In genomic region chr1:44031900-44032817, GRCh38 we compare ENCODE assay signal across 8 cellular contexts. TPM values are rescaled to one million over a fixed set of nuclear protein-coding genes. Genes with fewer than 3 reads are reported as not detected.
A peak's percentile ranks its signal among the peaks of the same experiment; 100 is the strongest.
DNase-seq lines count a peak whose midpoint lies in the region; ATAC-seq and TF ChIP-seq lines count a peak whose summit lies in the region.

No MANE protein-coding gene starts in this region.

- H3K4me3 Mint-ChIP-seq in HFFc6 (peak overlapping the region; percentile 86; the same call in 1 of the 2 replicates), MCF 10A (ENCODE audit: unreplicated experiment) (peak overlapping the region; percentile 80)

- no peak overlapping the region for H3K27ac Mint-ChIP-seq in HFFc6
- no peak overlapping the region for H3K27ac Mint-ChIP-seq in MCF 10A (ENCODE audit: low read depth, unreplicated experiment)

- peaks cover 51% of the 10 kb centered on the region for H3K4me1 Mint-ChIP-seq in HFFc6 (ENCODE audit: low read depth)
- peaks cover 35% of the 10 kb centered on the region for H3K4me1 Mint-ChIP-seq in MCF 10A (ENCODE audit: insufficient read depth, unreplicated experiment)

- no peaks in the 10 kb centered on the region for H3K9me3 ChIP-seq in mesodermal cell (ENCODE audit: control insufficient read depth, low read length)

- CTCF ChIA-PET in MCF 10A (lab: Yijun Ruan, JAX): interaction anchor here (0.7 to 16.5 kb wide), 5 partner anchors 15 to 269 kb away, joined by 3 to 218 read pairs (median 4); no protein-coding TSS in a partner anchor

- POLR2A ChIA-PET in MCF 10A (lab: Yijun Ruan, JAX): interaction anchor here (1.4 to 2.1 kb wide), 3 partner anchors 9 to 269 kb away, joined by 3 to 6 read pairs (median 5); no protein-coding TSS in a partner anchor

- TF ChIP-seq CTCF in 22Rv1 (IDR thresholded peaks at IDR 0.05): no peak
- no peak for TF ChIP-seq CTCF in HFFc6 (IDR thresholded peaks at IDR 0.05)
- TF ChIP-seq CTCF in MCF 10A (IDR thresholded peaks at IDR 0.05; ENCODE audit: unreplicated experiment): no peak

- DNase-seq in HFFc6 (no peak), MCF 10A (ENCODE audit: unreplicated experiment) (no peak), NOMO-1 treated with dmso at 0.1 percent for 144 hours (lab: John Stamatoyannopoulos, UW; ENCODE audit: unreplicated experiment) (no peak), SKM-1 (lab: John Stamatoyannopoulos, UW; ENCODE audit: unreplicated experiment) (no peak)

- 68 to 77% methylated on average over 4 to 9 of the region's 10 CpGs for WGBS in mesodermal cell (ENCODE audit: insufficient coverage in 2 of 2), 2 experiments

- H3K36me3 Mint-ChIP-seq in HFFc6 (ENCODE audit: low read depth) (no peaks in the 10 kb centered on the region; the same call in 1 of the 2 replicates), MCF 10A (ENCODE audit: insufficient read depth, unreplicated experiment) (no peaks in the 10 kb centered on the region)

- H3K4me1 ChIP-seq in mesodermal cell (ENCODE audit: control insufficient read depth, insufficient read depth, low read length, poor library complexity, severe bottlenecking): peaks cover 24% of the 10 kb centered on the region

- intact Hi-C loops in MCF 10A (cut with micrococcal nuclease): no loop called here

- peak overlapping the region; percentile 87 for H3K4me3 ChIP-seq in mesodermal cell (ENCODE audit: extremely low read depth, insufficient read depth, low read length, poor library complexity, severe bottlenecking)

- H3K27me3 Mint-ChIP-seq in HFFc6 (ENCODE audit: insufficient read depth): peaks cover 4% of the 10 kb centered on the region
- H3K27me3 Mint-ChIP-seq in MCF 10A (ENCODE audit: insufficient read depth, unreplicated experiment): no peaks in the 10 kb centered on the region

- H3K36me3 ChIP-seq in mesodermal cell (ENCODE audit: control insufficient read depth, insufficient read depth, low read length): peaks cover under 1% of the 10 kb centered on the region

- H3K27ac ChIP-seq in 22Rv1 (peak overlapping the region; percentile 71), mesodermal cell (ENCODE audit: low read depth, low read length, severe bottlenecking) (peak overlapping the region; percentile 91)

- no peaks in the 10 kb centered on the region for H3K9me3 Mint-ChIP-seq in HFFc6
- H3K9me3 Mint-ChIP-seq in MCF 10A (ENCODE audit: unreplicated experiment): no peaks in the 10 kb centered on the region

- no TSS peak for BruUV-seq in MCF 10A (replicated peaks; lab: Mats Ljungman, UMichigan)

- no peak for ATAC-seq in GM21367 (IDR thresholded peaks at IDR 0.05; ENCODE audit: unreplicated experiment)
- ATAC-seq in GM18907 (IDR thresholded peaks at IDR 0.05; ENCODE audit: unreplicated experiment): no peak

RNA-seq across cellular contexts. Expression of gene SLC6A9, which starts 0.9 kb away (rescaled TPM):
- total RNA-seq in HFFc6 (2021; fragmentation: NEBNext Ultra II Directional; extraction: Animal tissue kit (Norgen Biotek cat#: 25700)): 10 to 100 TPM in 2 of 6 experiments, 1 to 10 TPM in 4; 8.3 to 11.0 (median 9.3) TPM
- total RNA-seq in MCF 10A (2022): 62.2 and 64.9 TPM in 2 replicates
- polyA plus RNA-seq in mesodermal cell (2013, experiment 1 of 2): 13.7 TPM
- 11.8 TPM for polyA plus RNA-seq in mesodermal cell (2013, experiment 2 of 2)

RNA-seq across cellular contexts. Expression of gene CCDC24, which starts 40.8 kb away (rescaled TPM):
- 1 to 10 TPM; 5.6 to 7.7 (median 6.5) TPM for total RNA-seq in HFFc6 (2021; fragmentation: NEBNext Ultra II Directional; extraction: Animal tissue kit (Norgen Biotek cat#: 25700))
- total RNA-seq in MCF 10A (2022): 3.6 and 4.8 TPM in 2 replicates
- polyA plus RNA-seq in mesodermal cell (2013, experiment 1 of 2): 6.6 TPM
- polyA plus RNA-seq in mesodermal cell (2013, experiment 2 of 2): 5.2 TPM

RNA-seq across cellular contexts. Expression of gene B4GALT2, which starts 53.1 kb away (rescaled TPM):
- 100 to 1,000 TPM in 2 of 6 experiments, 10 to 100 TPM in 4; 87.8 to 107 (median 98.8) TPM for total RNA-seq in HFFc6 (2021; fragmentation: NEBNext Ultra II Directional; extraction: Animal tissue kit (Norgen Biotek cat#: 25700))
- 56.3 and 68.4 TPM in 2 replicates for total RNA-seq in MCF 10A (2022)
- polyA plus RNA-seq in mesodermal cell (2013, experiment 1 of 2): 71.6 TPM
- 57.1 TPM for polyA plus RNA-seq in mesodermal cell (2013, experiment 2 of 2)

RNA-seq across cellular contexts. Expression of gene ATP6V0B, which starts 57.4 kb away (rescaled TPM):
- total RNA-seq in HFFc6 (2021; fragmentation: NEBNext Ultra II Directional; extraction: Animal tissue kit (Norgen Biotek cat#: 25700)): 100 to 1,000 TPM; 145 to 191 (median 155) TPM
- 120 and 141 TPM in 2 replicates for total RNA-seq in MCF 10A (2022)
- 133 TPM for polyA plus RNA-seq in mesodermal cell (2013, experiment 1 of 2)
- 103 TPM for polyA plus RNA-seq in mesodermal cell (2013, experiment 2 of 2)
